ENCODE assay signal across 29 cellular contexts in the genomic region with DNA sequence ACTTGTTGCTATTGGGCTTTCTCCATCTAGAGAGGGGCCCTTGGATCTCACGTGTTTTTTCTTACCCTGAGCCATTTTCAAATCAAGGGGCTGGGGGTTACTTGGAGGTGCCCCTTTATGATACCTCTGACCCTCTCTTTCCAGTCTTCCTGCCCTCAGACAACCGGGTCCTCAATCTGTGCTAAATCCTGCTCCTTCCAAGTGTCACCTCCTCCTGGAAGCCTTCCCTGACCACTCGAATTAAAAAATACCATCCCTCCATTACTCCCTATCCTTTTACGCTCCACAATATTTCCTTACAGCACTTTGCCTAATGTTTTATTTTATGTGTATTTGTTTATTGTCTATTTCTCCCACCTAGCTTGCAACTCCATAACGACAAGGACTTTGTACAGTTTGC. TPM values are rescaled to one million over a fixed set of nuclear protein-coding genes. Genes with fewer than 3 reads are reported as not detected.
DNase-seq lines count a peak whose midpoint lies in the region; ATAC-seq and TF ChIP-seq lines count a peak whose summit lies in the region.
"Had no signal": no experiment of that assay in that cellular context is flagged by ENCODE, and none has a peak within 500 bp of the region (broad histone marks: within the 10 kb centered on the region; RNA-seq: fewer than 3 reads in every experiment).

No MANE protein-coding gene starts in this region.

- H2AFZ ChIP-seq in mammary epithelial cell (ENCODE audit: low read depth, low read length), result no peak overlapping the region

- peaks cover 36% of the 10 kb centered on the region for H3K27me3 Mint-ChIP-seq in progenitor cell of endocrine pancreas

- intact Hi-C loops in mammary epithelial cell (cut with micrococcal nuclease), result no loop called here
- intact Hi-C loops in breast epithelium (cut with DNase I; ENCODE audit: low total_unique reads), result no loop called here

- H3K36me3 Mint-ChIP-seq in progenitor cell of endocrine pancreas (ENCODE audit: insufficient read depth), result no peaks in the 10 kb centered on the region
- H3K36me3 Mint-ChIP-seq: CD14-positive monocyte; CD4-positive, alpha-beta memory T cell; CD4-positive, CD25-positive, alpha-beta regulatory T cell; CD8-positive, alpha-beta memory T cell had no signal

- no peak overlapping the region for H3K4me2 ChIP-seq in mammary epithelial cell (ENCODE audit: insufficient read depth, low read depth, low read length)
- H3K4me2 ChIP-seq: BLaER1 had no signal

- peak overlapping the region; percentile 2 for H3K27ac Mint-ChIP-seq in progenitor cell of endocrine pancreas
- H3K27ac Mint-ChIP-seq: CD14-positive monocyte; CD4-positive, alpha-beta memory T cell; CD8-positive, alpha-beta memory T cell had no signal

- H3K27ac ChIP-seq in mammary epithelial cell (ENCODE audit: insufficient read depth, low read depth, low read length), result no peak overlapping the region
- no peak overlapping the region for H3K27ac ChIP-seq in breast epithelium
- no peak overlapping the region for H3K27ac ChIP-seq in gastroesophageal sphincter
- H3K27ac ChIP-seq: 22Rv1, BLaER1 had no signal

- no peaks in the 10 kb centered on the region for H3K9me3 Mint-ChIP-seq in progenitor cell of endocrine pancreas (ENCODE audit: low read depth)

- CTCF ChIA-PET in mammary epithelial cell (lab: Charles Lee; ENCODE audit: low non-redundant PET), result no interaction called here

- 86% methylated on average over 5 of the region's 5 CpGs for WGBS in mammary epithelial cell (ENCODE audit: low coverage, missing lambda C conversion rate)
- WGBS in gastroesophageal sphincter (ENCODE audit: low coverage in 1 of 2), 2 donors, result 42 to 54% methylated on average over 5 of the region's 5 CpGs

- H3K9me3 ChIP-seq in mammary epithelial cell (replicated peaks; ENCODE audit: insufficient read depth, low read length), result no peaks in the 10 kb centered on the region
- H3K9me3 ChIP-seq in breast epithelium, result no peaks in the 10 kb centered on the region
- H3K9me3 ChIP-seq in gastroesophageal sphincter, result no peaks in the 10 kb centered on the region
- H3K9me3 ChIP-seq: BE2C had no signal

- TF ChIP-seq POLR2A in breast epithelium (IDR thresholded peaks at IDR 0.05) (no peak), gastroesophageal sphincter (IDR thresholded peaks at IDR 0.05) (no peak)

- peaks cover 20% of the 10 kb centered on the region for H3K79me2 ChIP-seq in mammary epithelial cell (ENCODE audit: insufficient read depth, low read length)

- TF ChIP-seq CTCF in mammary epithelial cell (conservative IDR thresholded peaks at IDR 0.05 in 1 of 2, IDR thresholded peaks at IDR 0.05 in 1 of 2; ENCODE audit: extremely low read depth in 1 of 2, insufficient read depth in 1 of 2, low read depth in 1 of 2, low read length in 2 of 2) (no peak), breast epithelium (IDR thresholded peaks at IDR 0.05) (no peak), progenitor cell of endocrine pancreas (IDR thresholded peaks at IDR 0.05; ENCODE audit: unreplicated experiment) (no peak), gastroesophageal sphincter (IDR thresholded peaks at IDR 0.05) (no peak)

- no peak overlapping the region for H3K9ac ChIP-seq in mammary epithelial cell (ENCODE audit: insufficient read depth, low read length)
- H3K9ac ChIP-seq: BLaER1 had no signal

- H4K20me1 ChIP-seq in mammary epithelial cell (ENCODE audit: insufficient read depth, low read length), result no peaks in the 10 kb centered on the region
- H4K20me1 ChIP-seq: BLaER1 had no signal

- TF ChIP-seq EP300 in gastroesophageal sphincter (IDR thresholded peaks at IDR 0.05), result no peak

- H3K36me3 ChIP-seq in mammary epithelial cell (ENCODE audit: insufficient read depth, low read length) (no peaks in the 10 kb centered on the region), breast epithelium (no peaks in the 10 kb centered on the region), gastroesophageal sphincter (no peaks in the 10 kb centered on the region)
- H3K36me3 ChIP-seq: BE2C, BLaER1 had no signal

- H3K4me3 ChIP-seq in mammary epithelial cell (replicated peaks in 1 of 3; ENCODE audit: insufficient read depth in 1 of 3, low read depth in 2 of 3, low read length in 3 of 3) (no peak overlapping the region), breast epithelium (no peak overlapping the region), gastroesophageal sphincter (no peak overlapping the region)
- H3K4me3 ChIP-seq: BLaER1, GM12878 had no signal

- DNase-seq in mammary epithelial cell (no peak), breast epithelium (ENCODE audit: low spot score in 2 of 2) (no peak), mesenteric fat pad (ENCODE audit: low spot score) (peak; percentile 6), progenitor cell of endocrine pancreas (ENCODE audit: low spot score, unreplicated experiment) (no peak)
- DNase-seq: ACHN; BE2C; C1 segment of cervical spinal cord; CD4-positive, alpha-beta memory T cell; CD4-positive, CD25-positive, alpha-beta regulatory T cell; CD8-positive, alpha-beta memory T cell; COR-L47; DMS 273 treated with DMSO at 0.1 percent for 48 hours; DMS153; DMS53; DMS79; DND-41; EL; GDM1 had no signal

- H3K4me1 ChIP-seq in mammary epithelial cell (ENCODE audit: insufficient read depth, low read length) (peaks cover 36% of the 10 kb centered on the region), breast epithelium (peaks cover 0 to 3% of the 10 kb centered on the region in 2 donors), gastroesophageal sphincter (no peaks in the 10 kb centered on the region)
- H3K4me1 ChIP-seq: BE2C had no signal

- dilution Hi-C loops in mammary epithelial cell (cut with HindIII; ENCODE audit: low sequenced_read_pairs), result no loop called here

- no peak overlapping the region for H3K4me3 Mint-ChIP-seq in progenitor cell of endocrine pancreas (ENCODE audit: low read depth)
- H3K4me3 Mint-ChIP-seq: CD14-positive monocyte; CD4-positive, alpha-beta memory T cell; CD8-positive, alpha-beta memory T cell had no signal

- no peaks in the 10 kb centered on the region for H3K27me3 ChIP-seq in mammary epithelial cell (ENCODE audit: insufficient read depth, low read length)
- peaks cover 0 to 12% of the 10 kb centered on the region in 2 donors for H3K27me3 ChIP-seq in breast epithelium
- peaks cover 51% of the 10 kb centered on the region for H3K27me3 ChIP-seq in gastroesophageal sphincter
- H3K27me3 ChIP-seq: BE2C, BLaER1 had no signal

- in situ Hi-C loops in mammary epithelial cell (cut with MboI; ENCODE audit: low sequenced_read_pairs in 2 of 2), result no loop called here

- H3K4me1 Mint-ChIP-seq in progenitor cell of endocrine pancreas (ENCODE audit: low read depth), result peaks cover 11% of the 10 kb centered on the region
- H3K4me1 Mint-ChIP-seq: CD4-positive, alpha-beta memory T cell; CD4-positive, CD25-positive, alpha-beta regulatory T cell; CD8-positive, alpha-beta memory T cell had no signal

- TSS peak; percentile 12 for BruUV-seq in mammary epithelial cell (replicated peaks; lab: Mats Ljungman, UMichigan)

- ATAC-seq in HG03045 (IDR thresholded peaks at IDR 0.05; ENCODE audit: unreplicated experiment) (no peak), gastroesophageal sphincter (no peak)
- ATAC-seq: GM12878 had no signal

RNA-seq across cellular contexts. Expression of a gene that starts 3.3 kb away (rescaled TPM):
- total RNA-seq in mammary epithelial cell (10 to 100 TPM; 51.5 to 80.0 TPM), breast epithelium (10 to 100 TPM in 2 of 3 donors, not detected in 1; 13.4 to 46.2 TPM), mesenteric fat pad (not detected), progenitor cell of endocrine pancreas (not detected in 2 replicates), gastroesophageal sphincter (1 to 10 TPM in 2 of 4 donors, not detected in 2; 2.3 to 4.6 TPM)
- polyA plus RNA-seq in mammary epithelial cell, result 127 TPM
- polyA minus RNA-seq in mammary epithelial cell, result 167 TPM
- total RNA-seq: A172; A673; CD4-positive, alpha-beta memory T cell; CD4-positive, CD25-positive, alpha-beta regulatory T cell; CD8-positive, alpha-beta memory T cell; Daoy; G401; GM12878 had no signal
- polyA plus RNA-seq: AG04450; CD14-positive monocyte; CD4-positive, alpha-beta memory T cell; CD4-positive, CD25-positive, alpha-beta regulatory T cell; CD8-positive, alpha-beta memory T cell; GM12878 had no signal

RNA-seq across cellular contexts. Expression of a gene that starts 14.3 kb away (rescaled TPM):
- total RNA-seq in mammary epithelial cell, result 100 to 1,000 TPM in 1 of 2 donors, 10 to 100 TPM in 1; 47.3 to 584 TPM
- polyA plus RNA-seq in mammary epithelial cell, result 196 TPM
- 231 TPM for polyA minus RNA-seq in mammary epithelial cell
- total RNA-seq in breast epithelium, result 100 to 1,000 TPM in 1 of 3 donors, 1 to 10 TPM in 1, not detected in 1; 7.5 to 103 TPM
- not detected for total RNA-seq in mesenteric fat pad
- total RNA-seq in progenitor cell of endocrine pancreas, result not detected in 2 replicates
- 10 to 100 TPM in 1 of 4 donors, under 1 TPM in 1, not detected in 2; 0.31 to 16.7 TPM for total RNA-seq in gastroesophageal sphincter
- total RNA-seq: A172; A673; CD4-positive, alpha-beta memory T cell; CD4-positive, CD25-positive, alpha-beta regulatory T cell; CD8-positive, alpha-beta memory T cell; Daoy; G401; GM12878 had no signal
- polyA plus RNA-seq: AG04450; CD14-positive monocyte; CD4-positive, alpha-beta memory T cell; CD4-positive, CD25-positive, alpha-beta regulatory T cell; CD8-positive, alpha-beta memory T cell; GM12878 had no signal

RNA-seq across cellular contexts. Expression of a gene that starts 21.4 kb away (rescaled TPM):
- total RNA-seq in mammary epithelial cell (10 to 100 TPM; 63.1 to 74.0 TPM), breast epithelium (10 to 100 TPM in 1 of 3 donors, 1 to 10 TPM in 1, not detected in 1; 3.3 to 13.9 TPM), mesenteric fat pad (not detected), progenitor cell of endocrine pancreas (not detected in 2 replicates), gastroesophageal sphincter (1 to 10 TPM in 3 of 4 donors, not detected in 1; 1.7 to 6.7 (median 4.1) TPM)
- polyA plus RNA-seq in mammary epithelial cell, result 232 TPM
- 300 TPM for polyA minus RNA-seq in mammary epithelial cell
- total RNA-seq: A172; A673; CD4-positive, alpha-beta memory T cell; CD4-positive, CD25-positive, alpha-beta regulatory T cell; CD8-positive, alpha-beta memory T cell; Daoy; G401; GM12878 had no signal
- polyA plus RNA-seq: AG04450; CD14-positive monocyte; CD4-positive, alpha-beta memory T cell; CD4-positive, CD25-positive, alpha-beta regulatory T cell; CD8-positive, alpha-beta memory T cell; GM12878 had no signal

RNA-seq across cellular contexts. Expression of a gene that starts 28.4 kb away (rescaled TPM):
- total RNA-seq in mammary epithelial cell (1 to 10 TPM; 2.3 to 2.5 TPM), breast epithelium (10 to 100 TPM in 1 of 3 donors, 1 to 10 TPM in 1, not detected in 1; 5.6 to 21.1 TPM), mesenteric fat pad (not detected), progenitor cell of endocrine pancreas (not detected in 2 replicates), gastroesophageal sphincter (10 to 100 TPM in 1 of 4 donors, under 1 TPM in 1, not detected in 2; 0.78 to 12.3 TPM)
- polyA plus RNA-seq in mammary epithelial cell, result 1.5 TPM
- not detected for polyA minus RNA-seq in mammary epithelial cell
- total RNA-seq: A172; A673; CD4-positive, alpha-beta memory T cell; CD4-positive, CD25-positive, alpha-beta regulatory T cell; CD8-positive, alpha-beta memory T cell; Daoy; G401; GM12878 had no signal
- polyA plus RNA-seq: AG04450; CD14-positive monocyte; CD4-positive, alpha-beta memory T cell; CD4-positive, CD25-positive, alpha-beta regulatory T cell; CD8-positive, alpha-beta memory T cell; GM12878 had no signal

RNA-seq across cellular contexts. Expression of a gene that starts 28.7 kb away (rescaled TPM):
- 100 to 1,000 TPM in 1 of 2 donors, 10 to 100 TPM in 1; 12.7 to 175 TPM for total RNA-seq in mammary epithelial cell
- polyA plus RNA-seq in mammary epithelial cell, result 34.6 TPM
- 35.4 TPM for polyA minus RNA-seq in mammary epithelial cell
- 10 to 100 TPM in 1 of 3 donors, under 1 TPM in 1, not detected in 1; 0.98 to 14.8 TPM for total RNA-seq in breast epithelium
- total RNA-seq in mesenteric fat pad, result not detected
- total RNA-seq in progenitor cell of endocrine pancreas, result 0.62 and 1.2 TPM in 2 replicates
- total RNA-seq in gastroesophageal sphincter, result 1 to 10 TPM in 2 of 4 donors, not detected in 2; 1.1 to 7.8 TPM
- total RNA-seq: A673; CD4-positive, alpha-beta memory T cell; CD4-positive, CD25-positive, alpha-beta regulatory T cell; CD8-positive, alpha-beta memory T cell; Daoy; G401; GM12878 had no signal
- polyA plus RNA-seq: AG04450; CD14-positive monocyte; CD4-positive, alpha-beta memory T cell; CD4-positive, CD25-positive, alpha-beta regulatory T cell; CD8-positive, alpha-beta memory T cell; GM12878 had no signal

Comparison
In these comparisons a context has a peak if more than half of its experiments do, and no peak if none do; other contexts are left out.
1. RNA of a gene that starts 21.4 kb away (total RNA-seq): 63.1 to 74.0 TPM in mammary epithelial cell; 1.7 to 6.7 TPM in gastroesophageal sphincter, 3.3 to 13.9 TPM in breast epithelium, not detected in mesenteric fat pad (single experiment) and not detected in progenitor cell of endocrine pancreas; every median in the first group is over 4 times any median in the second.